ENCODE assay signal across 27 cellular contexts in the genomic region with DNA sequence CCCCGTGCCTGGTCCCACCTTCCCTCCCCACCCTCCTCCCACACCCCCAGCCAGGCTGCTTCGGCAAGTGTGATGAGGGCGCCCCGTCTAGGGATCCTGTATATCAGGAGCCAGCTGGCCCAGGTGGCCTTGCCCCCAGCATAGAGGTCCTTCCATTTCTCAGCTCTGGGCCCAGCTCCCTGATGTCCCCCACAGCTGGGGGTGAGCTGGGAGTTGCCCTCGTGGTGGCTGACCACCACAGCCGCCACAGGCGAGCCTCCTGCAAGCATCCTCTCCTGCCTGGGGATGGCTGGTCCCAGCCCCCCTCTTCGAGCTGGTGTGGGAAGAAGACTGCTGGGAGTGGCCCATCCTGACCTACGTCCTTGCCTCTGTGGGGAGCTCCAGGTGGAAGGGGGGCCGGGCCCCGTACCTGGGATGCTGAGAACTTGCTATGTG. TPM values are rescaled to one million over a fixed set of nuclear protein-coding genes. Genes with fewer than 3 reads are reported as not detected.
"Had no signal": no experiment of that assay in that cellular context is flagged by ENCODE, and none has a peak within 500 bp of the region (broad histone marks: within the 10 kb centered on the region; RNA-seq: fewer than 3 reads in every experiment).

No MANE protein-coding gene starts in this region.

- H3K27ac Mint-ChIP-seq: activated B cell treated with CpG ODN at 0.5 μM for 24 hours; activated CD4-positive, alpha-beta T cell treated with anti-CD3 and anti-CD28 coated beads for 36 hours; activated naive CD8-positive, alpha-beta T cell; activated T-helper 2 cell treated with anti-CD3 and anti-CD28 coated beads, Interferon-gamma antibody, Interleukin-2, Interleukin-4, amounts not matched to agents 10 μg/mL and 5 μg/mL and 100 μg/mL, durations not matched to agents 14 hours and 24 hours and 36 hours; effector memory CD8-positive, alpha-beta T cell; nephron progenitor cell; T-helper 1 cell treated with Interleukin-12 subunit alpha and Interleukin-12 subunit beta and Interleukin-4 antibody, amounts not matched to agents 30 μg/mL and 1 μg/mL, for 36 hours had no signal

- H3K4me3 Mint-ChIP-seq: activated B cell treated with CpG ODN at 0.5 μM for 24 hours; activated CD4-positive, alpha-beta T cell treated with anti-CD3 and anti-CD28 coated beads for 36 hours; activated naive CD8-positive, alpha-beta T cell; activated T-cell treated with anti-CD3 and anti-CD28 coated beads, Interleukin-2, amount 50 U/mL, for 4 hours; central memory CD8-positive, alpha-beta T cell; effector memory CD8-positive, alpha-beta T cell; nephron progenitor cell; T-helper 1 cell treated with Interleukin-12 subunit alpha and Interleukin-12 subunit beta and Interleukin-4 antibody, amounts not matched to agents 30 μg/mL and 1 μg/mL, for 36 hours had no signal

- H3K36me3 ChIP-seq: adrenal gland, esophagus muscularis mucosa, gastrocnemius medialis, vagina had no signal

- H3K9me3 Mint-ChIP-seq: activated B cell treated with CpG ODN at 0.5 μM for 24 hours; activated T-cell treated with anti-CD3 and anti-CD28 coated beads, Interleukin-2, amount 50 U/mL, for 4 hours; activated T-helper 2 cell treated with anti-CD3 and anti-CD28 coated beads, Interferon-gamma antibody, Interleukin-2, Interleukin-4, amounts not matched to agents 10 μg/mL and 5 μg/mL and 100 μg/mL, durations not matched to agents 14 hours and 24 hours and 36 hours; central memory CD8-positive, alpha-beta T cell; effector memory CD8-positive, alpha-beta T cell; nephron progenitor cell; T-helper 1 cell treated with Interleukin-12 subunit alpha and Interleukin-12 subunit beta and Interleukin-4 antibody, amounts not matched to agents 30 μg/mL and 1 μg/mL, for 36 hours had no signal

- ATAC-seq: activated CD4-positive, alpha-beta T cell treated with anti-CD3 and anti-CD28 coated beads for 36 hours; activated T-cell treated with anti-CD3 and anti-CD28 coated beads, Interleukin-2, amount 50 U/mL, for 4 hours; gastrocnemius medialis had no signal

- H3K36me3 Mint-ChIP-seq: activated naive CD8-positive, alpha-beta T cell had no signal

- H3K4me3 ChIP-seq: adrenal gland, dorsolateral prefrontal cortex, esophagus muscularis mucosa, gastrocnemius medialis, testis, vagina had no signal

- H3K27ac ChIP-seq: adrenal gland, dorsolateral prefrontal cortex, esophagus muscularis mucosa, gastrocnemius medialis, testis, vagina had no signal

- H3K9me3 ChIP-seq: adrenal gland, esophagus muscularis mucosa, gastrocnemius medialis, testis, vagina had no signal

- H3K27me3 ChIP-seq: testis, vagina had no signal

- H3K27me3 Mint-ChIP-seq: activated CD4-positive, alpha-beta T cell treated with anti-CD3 and anti-CD28 coated beads for 36 hours; activated naive CD8-positive, alpha-beta T cell; central memory CD8-positive, alpha-beta T cell had no signal

- DNase-seq: activated B cell treated with CpG ODN at 0.5 μM for 24 hours; activated CD4-positive, alpha-beta T cell treated with anti-CD3 and anti-CD28 coated beads for 36 hours; activated CD4-positive, alpha-beta T cell treated with anti-CD3 and anti-CD28 coated beads, Interleukin-2, amount 50 U/mL, for 48 hours; activated CD8-positive, alpha-beta memory T cell treated with anti-CD3 and anti-CD28 coated beads, Interleukin-2, amount 50 U/mL, for 48 hours; activated naive CD4-positive, alpha-beta T cell; activated T-cell treated with anti-CD3 and anti-CD28 coated beads, Interleukin-2, amount 50 U/mL, for 4 hours; adrenal gland; effector memory CD8-positive, alpha-beta T cell; islet precursor cell; midbrain; nephron progenitor cell; stimulated activated CD4-positive, alpha-beta T cell treated with anti-CD3 and anti-CD28 coated beads, Interleukin-2, amount 100 ng/mL, for 48 hours; stimulated activated CD8-positive, alpha-beta memory T cell treated with anti-CD3 and anti-CD28 coated beads, Interleukin-4, amount 100 ng/mL, for 48 hours; stimulated activated naive CD4-positive, alpha-beta T cell; T1000; testis; trophoblast cell had no signal

- H3K4me1 ChIP-seq: adrenal gland, gastrocnemius medialis, testis had no signal

RNA-seq across cellular contexts. Expression of gene ASPG, which starts 7.4 kb away (rescaled TPM):
- total RNA-seq: activated B cell treated with CpG ODN at 0.5 μM for 24 hours; activated CD4-positive, alpha-beta T cell treated with anti-CD3 and anti-CD28 coated beads for 36 hours; activated CD8-positive, alpha-beta memory T cell treated with anti-CD3 and anti-CD28 coated beads for 36 hours; activated T-helper 2 cell treated with anti-CD3 and anti-CD28 coated beads, Interferon-gamma antibody, Interleukin-2, Interleukin-4, amounts not matched to agents 10 μg/mL and 5 μg/mL and 100 μg/mL, durations not matched to agents 14 hours and 24 hours and 36 hours; astrocyte had no signal

RNA-seq across cellular contexts. Expression of gene KIF26A, which starts 45.4 kb away (rescaled TPM):
- total RNA-seq: activated B cell treated with CpG ODN at 0.5 μM for 24 hours had no signal
